ENCODE assay signal across 12 cellular contexts in genomic region chr19:17136617-17137016, GRCh38.
DNase-seq lines count a peak whose midpoint lies in the region; ATAC-seq and TF ChIP-seq lines count a peak whose summit lies in the region.
"Had no signal": no experiment of that assay in that cellular context is flagged by ENCODE, and none has a peak within 500 bp of the region (broad histone marks: within the 10 kb centered on the region; RNA-seq: fewer than 3 reads in every experiment).

No MANE protein-coding gene starts in this region.

- no peaks in the 10 kb centered on the region for H3K9me3 Mint-ChIP-seq in activated B cell treated with CpG ODN at 0.5 μM for 24 hours

- H3K27me3 ChIP-seq in HCT116 (ENCODE audit: insufficient read depth, low read length), result no peaks in the 10 kb centered on the region
- no peaks in the 10 kb centered on the region for H3K27me3 ChIP-seq in mesendoderm (ENCODE audit: insufficient read depth, low read length, poor library complexity)
- H3K27me3 ChIP-seq in stomach smooth muscle (ENCODE audit: control insufficient read depth in 1 of 2, insufficient read depth in 2 of 2, low read length in 2 of 2), result no peaks in the 10 kb centered on the region

- H3K4me3 ChIP-seq in HCT116 (replicated peaks in 1 of 2; ENCODE audit: low read depth in 1 of 2, low read length in 2 of 2) (no peak overlapping the region), mesendoderm (ENCODE audit: low read length) (no peak overlapping the region), stomach smooth muscle (ENCODE audit: low read length in 2 of 2) (no peak overlapping the region)

- H3K4ac ChIP-seq in mesendoderm (ENCODE audit: low read depth, low read length), result peak overlapping the region; percentile 97

- H4K20me1 ChIP-seq in HCT116 (ENCODE audit: insufficient read depth), result no peaks in the 10 kb centered on the region

- RAD21 ChIA-PET in HCT116 (lab: Charles Lee; ENCODE audit: low non-redundant PET in 1 of 2, low total read pairs in 2 of 2, uncharacterized antibody in 2 of 2, unreplicated experiment in 2 of 2), result no interaction called here

- ATAC-seq in HCT116, result no peak
- no peak for ATAC-seq in activated B cell treated with CpG ODN at 0.5 μM for 24 hours (ENCODE audit: low read depth)

- no peak for TF ChIP-seq POLR2A in HCT116 (IDR thresholded peaks at IDR 0.05; ENCODE audit: borderline replicate concordance, extremely low read depth, insufficient read depth, insufficient read length)

- no TSS peak for BruUV-seq in HCT116 (replicated peaks; lab: Mats Ljungman, UMichigan)

- no peaks in the 10 kb centered on the region for H3K9me2 ChIP-seq in HCT116 (ENCODE audit: insufficient read depth)

- H3K36me3 ChIP-seq in HCT116 (ENCODE audit: control insufficient read depth in 1 of 2, insufficient read depth in 2 of 2, low read length in 2 of 2) (no peaks in the 10 kb centered on the region), mesendoderm (ENCODE audit: control insufficient read depth, insufficient read depth, low read length) (no peaks in the 10 kb centered on the region), stomach smooth muscle (ENCODE audit: control insufficient read depth in 2 of 2, insufficient read depth in 2 of 2, low read length in 2 of 2) (no peaks in the 10 kb centered on the region)

- H3K9me3 ChIP-seq in HCT116 (ENCODE audit: control insufficient read depth in 1 of 2, insufficient read depth in 1 of 2, low read depth in 1 of 2, low read length in 2 of 2) (no peaks in the 10 kb centered on the region), stomach smooth muscle (ENCODE audit: control insufficient read depth in 2 of 2, low read length in 2 of 2) (no peaks in the 10 kb centered on the region)

- POLR2A ChIA-PET in HCT116 (lab: Charles Lee) (no interaction called here), activated B cell treated with CpG ODN at 0.5 μM for 24 hours (lab: Charles Lee) (interaction anchor here (0.7 to 1.2 kb wide), 4 partner anchors 11 to 100 kb away, joined by 3 to 5 read pairs (median 4); partner anchors contain the start of gene MYO9B)

- no peak for TF ChIP-seq RAD21 in HCT116 (IDR thresholded peaks at IDR 0.05; ENCODE audit: low read depth)

- peaks cover 60% of the 10 kb centered on the region for H3K4me1 Mint-ChIP-seq in activated B cell treated with CpG ODN at 0.5 μM for 24 hours

- no peaks in the 10 kb centered on the region for H3K27me3 Mint-ChIP-seq in activated B cell treated with CpG ODN at 0.5 μM for 24 hours

- DNase-seq in HCT116 (ENCODE audit: low read depth, low spot score) (no peak), activated B cell treated with CpG ODN at 0.5 μM for 24 hours (no peak), mesendoderm (no peak), NCI-H2081 treated with DMSO at 0.1 percent for 48 hours (lab: John Stamatoyannopoulos, UW) (no peak), occipital lobe (lab: John Stamatoyannopoulos, UW) (no peak), GM13977 (ENCODE audit: low spot score) (no peak)
- DNase-seq in activated T-cell treated with anti-CD3 and anti-CD28 coated beads, Interleukin-2, amount 50 U/mL, for 48 hours, result no peak
- DNase-seq: activated CD4-positive, alpha-beta T cell treated with anti-CD3 and anti-CD28 coated beads for 4 hours; activated gamma-delta T cell; DMS53; NCI-H524 treated with DMSO at 0.1 percent for 48 hours had no signal

- no peak overlapping the region for H2BK15ac ChIP-seq in mesendoderm (replicated peaks; ENCODE audit: low read depth)

- H3K9ac ChIP-seq in HCT116 (ENCODE audit: low read length) (peak overlapping the region; percentile 69; the same call in 1 of the 2 replicates), mesendoderm (ENCODE audit: low read length) (peak overlapping the region; percentile 69), stomach smooth muscle (ENCODE audit: low read length in 2 of 2) (no peak overlapping the region)

- H3K36me3 Mint-ChIP-seq in activated B cell treated with CpG ODN at 0.5 μM for 24 hours (ENCODE audit: low read depth), result peaks cover 17% of the 10 kb centered on the region

- H3K27ac ChIP-seq in HCT116 (ENCODE audit: low read depth, low read length) (peak overlapping the region; percentile 86), mesendoderm (ENCODE audit: low read depth, low read length) (peak overlapping the region; percentile 97), stomach smooth muscle (ENCODE audit: low read length) (peak overlapping the region; percentile 87)

- CTCF ChIA-PET in HCT116 (lab: Charles Lee), result no interaction called here
- CTCF ChIA-PET in activated B cell treated with CpG ODN at 0.5 μM for 24 hours (lab: Charles Lee), result interaction anchor here (0.8 to 1.1 kb wide), 2 partner anchors 28 to 31 kb away, joined by 3 to 4 read pairs; no protein-coding TSS in a partner anchor

- intact Hi-C loops in HCT116 (cut with micrococcal nuclease), result no loop called here
- intact Hi-C loops in activated B cell treated with CpG ODN at 0.5 μM for 24 hours (cut with micrococcal nuclease), result loop anchor here (5.0 kb wide), 1 partner anchor 46 kb away; no protein-coding TSS in a partner anchor

- H4K5ac ChIP-seq in mesendoderm (ENCODE audit: low read length), result no peak overlapping the region

- TF ChIP-seq CTCF in HCT116 (IDR thresholded peaks at IDR 0.05 in 2 of 3, conservative IDR thresholded peaks at IDR 0.05 in 1 of 3; ENCODE audit: borderline replicate concordance in 1 of 3, insufficient read depth in 1 of 3, low read depth in 2 of 3, low read length in 2 of 3), result no peak
- TF ChIP-seq CTCF in activated B cell treated with CpG ODN at 0.5 μM for 24 hours (IDR thresholded peaks at IDR 0.05), result no peak
- TF ChIP-seq CTCF in GM13977 (IDR thresholded peaks at IDR 0.05; ENCODE audit: extremely low read depth, insufficient read depth, missing control alignments), result no peak

- H3K4me2 ChIP-seq in HCT116 (ENCODE audit: low read length) (0 out of 2 replicates have a peak overlapping the region, but pooled peaks have one; percentile 88), mesendoderm (ENCODE audit: low read length) (no peak overlapping the region)

- no peak overlapping the region for H2AFZ ChIP-seq in HCT116 (ENCODE audit: low read depth, low read length, poor library complexity, severe bottlenecking)

- WGBS in mesendoderm (ENCODE audit: extremely low coverage, insufficient coverage, low lambda C conversion rate), result no CpG with 5 or more reads among the region's 11 CpGs

- H2BK5ac ChIP-seq in mesendoderm (ENCODE audit: low read length), result peak overlapping the region; percentile 93

- H3K27ac Mint-ChIP-seq in activated B cell treated with CpG ODN at 0.5 μM for 24 hours, result peak overlapping the region; percentile 30

- H3K4me1 ChIP-seq in HCT116 (ENCODE audit: control insufficient read depth in 1 of 2, insufficient read depth in 2 of 2, low read length in 2 of 2), result peaks cover 30 to 37% of the 10 kb centered on the region in 2 experiments
- peaks cover 9% of the 10 kb centered on the region for H3K4me1 ChIP-seq in mesendoderm (ENCODE audit: control insufficient read depth, low read depth, low read length)
- H3K4me1 ChIP-seq in stomach smooth muscle (ENCODE audit: control insufficient read depth, insufficient read depth, low read length), result peaks cover 23% of the 10 kb centered on the region

- H3K79me1 ChIP-seq in mesendoderm (ENCODE audit: low read length), result peaks cover 7% of the 10 kb centered on the region

- no peak overlapping the region for H4K8ac ChIP-seq in mesendoderm (ENCODE audit: low read depth, low read length)

- in situ Hi-C loops in GM13977 (cut with MboI; ENCODE audit: low pct_unique_long_range_greater_than_20kb, low sequenced_read_pairs, unreplicated experiment), result no loop called here

- peak overlapping the region; percentile 97 for H2BK120ac ChIP-seq in mesendoderm (ENCODE audit: low read depth, low read length)

- peak overlapping the region; percentile 93 for H3K56ac ChIP-seq in mesendoderm (ENCODE audit: low read length)

- H2AK5ac ChIP-seq in mesendoderm (ENCODE audit: low read length), result peak overlapping the region; percentile 92

- peaks cover 32% of the 10 kb centered on the region; the same call in 1 of the 2 replicates for H3K79me2 ChIP-seq in HCT116 (ENCODE audit: insufficient read depth, low read length)
- peaks cover 2% of the 10 kb centered on the region for H3K79me2 ChIP-seq in mesendoderm (ENCODE audit: control insufficient read depth, insufficient read depth, low read length)

- H3K4me3 Mint-ChIP-seq in activated B cell treated with CpG ODN at 0.5 μM for 24 hours, result no peak overlapping the region

- peak overlapping the region; percentile 99 for H3K18ac ChIP-seq in mesendoderm (ENCODE audit: low read length)

- H3K23ac ChIP-seq in mesendoderm (ENCODE audit: low read length), result peak overlapping the region; percentile 98

TF ChIP-seq in HCT116, 20 proteins besides CTCF, POLR2A, EP300 and RAD21 (continues in another document):
- TF ChIP-seq POLR2AphosphoS5 (IDR thresholded peaks at IDR 0.05; ENCODE audit: low read depth, low read length) (no peak), MAX (IDR thresholded peaks at IDR 0.05) (no peak), REST (IDR thresholded peaks at IDR 0.05; ENCODE audit: low read depth) (no peak), CEBPB (IDR thresholded peaks at IDR 0.05; ENCODE audit: low read depth) (no peak), EZH2 (IDR thresholded peaks at IDR 0.05) (no peak)

Comparison
In these comparisons a context has a peak if more than half of its experiments do, and no peak if none do; other contexts are left out.
1. H3K9ac ChIP-seq: peak in HCT116 (single experiment) and mesendoderm (single experiment); none in stomach smooth muscle (0 of 2).
2. Peak in every context shown above with its lines, with median percentiles within 50 percentile points of each other: H3K27ac ChIP-seq.